In genomic region chr9:76985581-76985980, GRCh38 we compare ENCODE assay signal across 1 cellular context.
TF ChIP-seq lines count a peak whose summit lies in the region.

No MANE protein-coding gene starts in this region.

TF ChIP-seq in GM23338, 12 proteins besides CTCF, POLR2A, EP300 and RAD21 (continued from another document):
- no peak for TF ChIP-seq ZNF462 (CRISPR knock-in tag; IDR thresholded peaks at IDR 0.05)
- no peak for TF ChIP-seq EZH2phosphoT487 (IDR thresholded peaks at IDR 0.05; ENCODE audit: unreplicated experiment)
- TF ChIP-seq POLR2AphosphoS5 (IDR thresholded peaks at IDR 0.05; ENCODE audit: low read depth), result no peak
- TF ChIP-seq ZNF114 (CRISPR knock-in tag; IDR thresholded peaks at IDR 0.05), result no peak
- no peak for TF ChIP-seq CREB1 (CRISPR knock-in tag; IDR thresholded peaks at IDR 0.05; ENCODE audit: low read depth)
- TF ChIP-seq REST (IDR thresholded peaks at IDR 0.05; ENCODE audit: unreplicated experiment), result no peak
- TF ChIP-seq ZNF331 (CRISPR knock-in tag; IDR thresholded peaks at IDR 0.05; ENCODE audit: low read depth), result no peak
- TF ChIP-seq EZH2 (IDR thresholded peaks at IDR 0.05; ENCODE audit: low read depth, unreplicated experiment), result no peak
- no peak for TF ChIP-seq STAT1 (IDR thresholded peaks at IDR 0.05; ENCODE audit: unreplicated experiment)
- TF ChIP-seq JUNB (IDR thresholded peaks at IDR 0.05; ENCODE audit: unreplicated experiment), result no peak
- TF ChIP-seq ETS1 (IDR thresholded peaks at IDR 0.05), result no peak
TF ChIP-seq in GM23338: peak in this region for 0.
